In the genomic region with DNA sequence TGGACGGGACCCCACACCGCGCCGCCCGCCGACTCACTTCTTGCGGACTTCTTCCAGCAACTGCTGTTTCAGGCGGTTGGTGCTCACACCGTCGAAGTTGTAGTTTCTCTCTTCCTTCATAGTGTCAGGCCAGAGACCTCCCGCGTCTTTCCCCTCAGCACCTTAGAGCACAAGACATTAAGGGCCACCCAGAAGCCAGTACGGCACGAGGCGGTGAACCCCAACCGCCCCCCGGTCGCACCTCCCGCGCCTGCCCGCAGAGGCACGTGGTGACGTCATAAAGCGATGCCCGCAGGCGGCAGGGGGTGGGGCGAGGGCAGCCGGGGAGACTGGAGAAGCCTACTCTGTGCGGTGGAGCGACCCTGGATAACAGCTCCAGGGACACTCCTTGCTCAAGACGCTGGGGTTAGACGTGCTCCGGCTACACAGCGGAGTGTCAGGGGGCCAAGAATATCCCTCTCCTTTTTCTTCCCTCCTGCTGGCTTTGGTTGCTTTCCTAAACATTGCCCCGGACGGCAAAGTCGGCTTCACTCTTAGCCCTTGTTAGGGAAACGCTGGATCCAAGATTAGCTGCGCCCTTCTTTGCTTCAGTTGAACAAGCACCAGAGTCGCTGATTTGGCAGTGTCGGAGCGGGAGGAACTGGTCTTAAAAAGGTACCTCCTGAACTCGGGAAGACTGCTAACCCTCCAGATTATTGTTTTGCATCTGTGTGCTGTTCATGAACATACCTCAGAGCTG, we compare ENCODE assay signal across 8 cellular contexts. TPM values are rescaled to one million over a fixed set of nuclear protein-coding genes. Genes with fewer than 3 reads are reported as not detected.
DNase-seq lines count a peak whose midpoint lies in the region; ATAC-seq lines count a peak whose summit lies in the region.

A gene (minus strand): TSS at position 215 of the 739 bp plus-strand sequence. CDS start 95 bp downstream, at position 120.

- H3K27me3 ChIP-seq in esophagus (ENCODE audit: control insufficient read depth in 1 of 2, insufficient read depth in 2 of 2, low read length in 2 of 2) (no peaks in the 10 kb centered on the region), mucosa of rectum (ENCODE audit: control insufficient read depth in 2 of 2, insufficient read depth in 2 of 2, low read length in 2 of 2) (peaks cover 0 to 6% of the 10 kb centered on the region in 2 donors)

- H3K36me3 ChIP-seq in esophagus (ENCODE audit: control insufficient read depth in 2 of 2, insufficient read depth in 2 of 2, low read length in 1 of 2), result no peaks in the 10 kb centered on the region
- no peaks in the 10 kb centered on the region for H3K36me3 ChIP-seq in mucosa of rectum (ENCODE audit: control insufficient read depth in 2 of 2, insufficient read depth in 2 of 2, low read length in 2 of 2)

- peak; percentile 51 for ATAC-seq in HG02943 (IDR thresholded peaks at IDR 0.05; ENCODE audit: low read depth, unreplicated experiment)

- H3K4me3 ChIP-seq in esophagus (ENCODE audit: low read depth in 1 of 2, low read length in 2 of 2) (peak within 1 kb of the TSS; percentile 58 to 67), mucosa of rectum (ENCODE audit: low read length in 2 of 2) (peak within 1 kb of the TSS; percentile 56 to 77)

- DNase-seq in GM03348 (ENCODE audit: low spot score) (peak; percentile 91), OCI-M1 (lab: John Stamatoyannopoulos, UW) (peak; percentile 87), OCI-M2 (lab: John Stamatoyannopoulos, UW; ENCODE audit: unreplicated experiment) (no peak)
- peak; percentile 62 for DNase-seq in activated T-cell treated with anti-CD3 and anti-CD28 coated beads, Interleukin-2, amount 50 U/mL, for 1 hour
- peak; percentile 31 for DNase-seq in stimulated activated CD8-positive, alpha-beta memory T cell treated with anti-CD3 and anti-CD28 coated beads, Interleukin-4, amount 100 ng/mL, for 24 hours (ENCODE audit: low read depth)

- H3K4me1 ChIP-seq in esophagus (ENCODE audit: control insufficient read depth in 2 of 2, insufficient read depth in 2 of 2, low read length in 1 of 2) (no peaks in the 10 kb centered on the region), mucosa of rectum (ENCODE audit: control insufficient read depth in 2 of 2, insufficient read depth in 2 of 2, low read length in 2 of 2) (no peaks in the 10 kb centered on the region)

- 1% methylated on average over 43 of the region's 43 CpGs for WGBS in esophagus, 2 donors

- H3K27ac ChIP-seq in esophagus (ENCODE audit: low read depth in 2 of 2, low read length in 1 of 2) (peak within 1 kb of the TSS in 1 of 2 donors; percentile 61), mucosa of rectum (ENCODE audit: low read depth in 2 of 2, low read length in 2 of 2) (no peak within 1 kb of the TSS)

- H3K9ac ChIP-seq in mucosa of rectum (ENCODE audit: low read depth in 1 of 2, low read length in 2 of 2), result peak within 1 kb of the TSS; percentile 34 to 63

- H3K9me3 ChIP-seq in esophagus (ENCODE audit: control insufficient read depth in 2 of 2, insufficient read depth in 1 of 2, low read depth in 1 of 2, low read length in 1 of 2) (no peaks in the 10 kb centered on the region), mucosa of rectum (ENCODE audit: control insufficient read depth in 2 of 2, low read length in 2 of 2) (no peaks in the 10 kb centered on the region)

RNA-seq across cellular contexts. Expression of the gene that starts here (rescaled TPM):
- under 1 TPM; 0.12 to 0.22 TPM for polyA plus RNA-seq in esophagus
